ENCODE assay signal across 1 cellular context in the genomic region with DNA sequence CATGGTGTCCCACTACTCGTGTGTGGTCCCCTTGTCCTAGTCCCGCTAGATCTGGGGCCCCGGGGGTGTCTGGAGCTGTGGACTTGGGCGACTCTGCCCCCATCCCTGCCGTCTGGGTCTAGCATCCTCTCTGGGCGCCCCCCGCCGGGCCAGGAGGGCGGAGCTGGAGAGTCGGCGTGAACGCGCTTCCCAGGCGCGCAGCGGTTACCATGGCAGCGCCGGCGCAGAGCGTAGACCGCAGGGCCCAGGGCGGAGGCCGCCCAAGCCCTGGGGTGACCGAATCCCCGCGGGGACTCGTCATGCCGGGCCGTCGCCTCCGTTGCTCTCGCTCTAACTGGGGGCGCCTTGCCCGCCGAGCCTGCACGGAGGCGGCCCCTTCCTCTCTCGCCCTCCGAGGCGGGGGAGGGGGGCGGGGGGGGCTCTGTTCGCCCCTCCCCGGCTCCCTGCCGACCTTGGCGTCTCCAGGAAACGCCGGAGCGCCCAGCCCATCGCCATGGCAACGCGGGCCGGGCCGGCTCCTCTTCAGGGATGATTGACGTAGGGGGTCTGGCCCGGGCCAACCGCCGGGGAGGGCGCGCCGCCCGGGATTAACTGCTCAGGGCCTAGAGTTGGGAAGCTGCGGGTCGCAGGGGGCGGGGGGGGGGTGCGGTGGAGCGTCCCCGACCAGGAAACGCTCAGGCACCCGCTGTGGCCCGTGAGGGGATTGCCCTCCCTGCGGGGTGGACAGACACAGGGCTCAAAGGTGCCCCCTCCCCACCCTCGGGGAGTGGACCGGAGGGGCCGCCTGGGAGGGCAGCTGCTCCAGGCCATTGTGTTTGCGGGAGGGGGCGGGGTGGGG.
TF ChIP-seq lines count a peak whose summit lies in the region.

No MANE protein-coding gene starts in this region.

TF ChIP-seq in K562, 482 proteins besides CTCF, POLR2A, EP300 and RAD21 (continued from another document and continues in another):
- TF ChIP-seq UBTF (IDR thresholded peaks at IDR 0.05; ENCODE audit: borderline replicate concordance in 1 of 2, low read depth in 2 of 2, low read length in 2 of 2), result 0 out of 4 replicates have a peak, but pooled peaks of 1 of the 2 experiments have one; percentile 52
- TF ChIP-seq NFIX (CRISPR knock-in tag; IDR thresholded peaks at IDR 0.05; ENCODE audit: low read depth), result no peak
- TF ChIP-seq AFF4 (CRISPR knock-in tag; IDR thresholded peaks at IDR 0.05), result 0 out of 2 replicates have a peak, but pooled peaks have one; percentile 31
- TF ChIP-seq, protein P1, sequence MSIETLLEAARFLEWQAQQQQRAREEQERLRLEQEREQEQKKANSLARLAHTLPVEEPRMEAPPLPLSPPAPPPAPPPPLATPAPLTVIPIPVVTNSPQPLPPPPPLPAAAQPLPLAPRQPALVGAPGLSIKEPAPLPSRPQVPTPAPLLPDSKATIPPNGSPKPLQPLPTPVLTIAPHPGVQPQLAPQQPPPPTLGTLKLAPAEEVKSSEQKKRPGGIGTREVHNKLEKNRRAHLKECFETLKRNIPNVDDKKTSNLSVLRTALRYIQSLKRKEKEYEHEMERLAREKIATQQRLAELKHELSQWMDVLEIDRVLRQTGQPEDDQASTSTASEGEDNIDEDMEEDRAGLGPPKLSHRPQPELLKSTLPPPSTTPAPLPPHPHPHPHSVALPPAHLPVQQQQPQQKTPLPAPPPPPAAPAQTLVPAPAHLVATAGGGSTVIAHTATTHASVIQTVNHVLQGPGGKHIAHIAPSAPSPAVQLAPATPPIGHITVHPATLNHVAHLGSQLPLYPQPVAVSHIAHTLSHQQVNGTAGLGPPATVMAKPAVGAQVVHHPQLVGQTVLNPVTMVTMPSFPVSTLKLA (conservative IDR thresholded peaks at IDR 0.05), result peak; percentile 29 to 74; a peak in 2 of 4 replicates
- TF ChIP-seq, protein P2, sequence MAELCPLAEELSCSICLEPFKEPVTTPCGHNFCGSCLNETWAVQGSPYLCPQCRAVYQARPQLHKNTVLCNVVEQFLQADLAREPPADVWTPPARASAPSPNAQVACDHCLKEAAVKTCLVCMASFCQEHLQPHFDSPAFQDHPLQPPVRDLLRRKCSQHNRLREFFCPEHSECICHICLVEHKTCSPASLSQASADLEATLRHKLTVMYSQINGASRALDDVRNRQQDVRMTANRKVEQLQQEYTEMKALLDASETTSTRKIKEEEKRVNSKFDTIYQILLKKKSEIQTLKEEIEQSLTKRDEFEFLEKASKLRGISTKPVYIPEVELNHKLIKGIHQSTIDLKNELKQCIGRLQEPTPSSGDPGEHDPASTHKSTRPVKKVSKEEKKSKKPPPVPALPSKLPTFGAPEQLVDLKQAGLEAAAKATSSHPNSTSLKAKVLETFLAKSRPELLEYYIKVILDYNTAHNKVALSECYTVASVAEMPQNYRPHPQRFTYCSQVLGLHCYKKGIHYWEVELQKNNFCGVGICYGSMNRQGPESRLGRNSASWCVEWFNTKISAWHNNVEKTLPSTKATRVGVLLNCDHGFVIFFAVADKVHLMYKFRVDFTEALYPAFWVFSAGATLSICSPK (IDR thresholded peaks at IDR 0.05; ENCODE audit: borderline replicate concordance), result no peak
- peak; percentile 31; the same call in 1 of the 2 replicates for TF ChIP-seq FOSL1 (tag; conservative IDR thresholded peaks at IDR 0.05)
- TF ChIP-seq CSDE1 (IDR thresholded peaks at IDR 0.05), result peak in 1 of 2 experiments; percentile 92; a peak in 1 of 4 replicates
- 0 out of 2 replicates have a peak, but pooled peaks have one; percentile 59 for TF ChIP-seq REST (CRISPR knock-in tag; IDR thresholded peaks at IDR 0.05; ENCODE audit: low read depth)
- no peak for TF ChIP-seq BRF2 (IDR thresholded peaks at IDR 0.05; ENCODE audit: borderline replicate concordance, insufficient read depth, insufficient read length)
- TF ChIP-seq HEY1 (CRISPR knock-in tag; IDR thresholded peaks at IDR 0.05; ENCODE audit: borderline replicate concordance), result no peak
- TF ChIP-seq BRF1 (IDR thresholded peaks at IDR 0.05; ENCODE audit: borderline replicate concordance, extremely low read depth, insufficient read length), result no peak
- TF ChIP-seq TRIM28 (IDR thresholded peaks at IDR 0.05), result no peak
- no peak for TF ChIP-seq ARHGAP35 (IDR thresholded peaks at IDR 0.05; ENCODE audit: partially characterized antibody)
- no peak for TF ChIP-seq MIER1 (IDR thresholded peaks at IDR 0.05; ENCODE audit: low read depth)
- peak; percentile 8 for TF ChIP-seq TBP (optimal IDR thresholded peaks at IDR 0.05; ENCODE audit: low read depth, low read length)
- TF ChIP-seq, protein P3, sequence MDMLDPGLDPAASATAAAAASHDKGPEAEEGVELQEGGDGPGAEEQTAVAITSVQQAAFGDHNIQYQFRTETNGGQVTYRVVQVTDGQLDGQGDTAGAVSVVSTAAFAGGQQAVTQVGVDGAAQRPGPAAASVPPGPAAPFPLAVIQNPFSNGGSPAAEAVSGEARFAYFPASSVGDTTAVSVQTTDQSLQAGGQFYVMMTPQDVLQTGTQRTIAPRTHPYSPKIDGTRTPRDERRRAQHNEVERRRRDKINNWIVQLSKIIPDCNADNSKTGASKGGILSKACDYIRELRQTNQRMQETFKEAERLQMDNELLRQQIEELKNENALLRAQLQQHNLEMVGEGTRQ (CRISPR knock-in tag; IDR thresholded peaks at IDR 0.05), result no peak
- TF ChIP-seq RFX1 (IDR thresholded peaks at IDR 0.05), result peak; percentile 97
